8 cellular contexts compared by ENCODE assay signal in the genomic region with DNA sequence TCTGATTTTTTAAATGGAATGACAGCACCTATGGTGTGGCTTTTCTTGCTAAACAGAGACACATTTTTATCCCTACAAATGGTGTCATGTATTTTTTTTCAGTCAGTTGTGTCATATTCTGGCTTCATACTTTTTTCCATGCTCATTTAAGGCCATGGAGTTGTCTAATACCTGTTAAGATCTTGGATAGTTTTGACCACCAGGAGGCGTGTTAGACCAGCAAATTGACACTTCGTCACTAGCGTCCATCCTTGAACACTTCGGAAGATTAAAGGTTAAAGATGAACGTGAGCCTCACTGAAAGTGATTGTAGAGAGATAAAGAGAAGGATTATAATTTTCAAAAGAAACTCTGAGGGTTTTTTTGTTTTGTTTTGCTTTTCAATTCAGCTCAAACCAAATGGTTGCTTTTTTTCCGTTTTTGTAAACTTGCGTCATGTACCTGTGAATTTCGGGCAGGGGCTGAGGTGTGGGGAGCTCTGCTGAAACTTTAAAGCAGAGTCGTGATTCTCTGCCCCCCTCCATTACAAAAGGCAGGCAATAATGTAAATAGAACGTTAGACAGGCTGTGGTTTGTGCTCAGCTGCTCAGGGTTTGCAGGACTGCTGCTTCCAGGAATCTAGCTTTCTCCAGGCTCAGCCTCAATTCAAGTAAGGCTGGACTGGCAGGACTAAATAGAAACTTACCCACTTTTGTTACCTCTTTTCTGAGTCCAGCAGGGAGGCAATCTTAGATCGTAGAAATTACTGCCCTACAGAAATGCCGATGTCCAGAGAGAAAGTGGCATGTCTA.
DNase-seq lines count a peak whose midpoint lies in the region; ATAC-seq lines count a peak whose summit lies in the region.

No MANE protein-coding gene starts in this region.

- H3K36me3 ChIP-seq in SJSA1: no peaks in the 10 kb centered on the region

- H3K27ac ChIP-seq in SJSA1: no peak overlapping the region
- peak overlapping the region; percentile 57 for H3K27ac ChIP-seq in epithelial cell of prostate

- H3K4me3 ChIP-seq in SJSA1: no peak overlapping the region

- H3K27me3 ChIP-seq in SJSA1 (replicated peaks): no peaks in the 10 kb centered on the region

- ATAC-seq in GM18867 (IDR thresholded peaks at IDR 0.05; ENCODE audit: unreplicated experiment): peak; percentile 37
- ATAC-seq in GM18873 (IDR thresholded peaks at IDR 0.05; ENCODE audit: low FRiP score, unreplicated experiment): no peak
- no peak for ATAC-seq in HG02870 (IDR thresholded peaks at IDR 0.05; ENCODE audit: unreplicated experiment)

- no peaks in the 10 kb centered on the region for H3K9me3 ChIP-seq in SJSA1 (replicated peaks)

- DNase-seq in CD1c-positive myeloid dendritic cell (ENCODE audit: extremely low spot score): peak; percentile 71
- DNase-seq in NCI-H1417 (lab: John Stamatoyannopoulos, UW): peak; percentile 75 to 95 (median 82)
- DNase-seq in SJSA1 (ENCODE audit: low read depth in 1 of 2, low spot score in 2 of 2): peak; percentile 55 to 60
- no peak for DNase-seq in epithelial cell of prostate (ENCODE audit: low read depth, low spot score)
- peak; percentile 85 for DNase-seq in myocyte (ENCODE audit: low read depth)

- H3K4me1 ChIP-seq in SJSA1 (replicated peaks): peaks cover 13% of the 10 kb centered on the region
